In genomic region chr7:20412023-20412422, GRCh38 we compare ENCODE assay signal across 25 cellular contexts.
"Had no signal": no experiment of that assay in that cellular context is flagged by ENCODE, and none has a peak within 500 bp of the region (broad histone marks: within the 10 kb centered on the region; RNA-seq: fewer than 3 reads in every experiment).

No MANE protein-coding gene starts in this region.

- H3K4me3 ChIP-seq: coronary artery, gastroesophageal sphincter, right atrium auricular region, spleen, suprapubic skin, tibial artery, upper lobe of right lung had no signal

- H3K36me3 ChIP-seq: brain microvascular endothelial cell, gastroesophageal sphincter, right atrium auricular region, spleen, tibial artery, upper lobe of right lung had no signal

- ATAC-seq: effector memory CD8-positive, alpha-beta T cell; gastroesophageal sphincter; naive thymus-derived CD8-positive, alpha-beta T cell; upper lobe of right lung; WTC11 had no signal

- DNase-seq: activated CD4-positive, alpha-beta memory T cell treated with anti-CD3 and anti-CD28 coated beads, Interleukin-2, amount 10 ng/mL, durations not matched to agents 7 days and 5 days; activated CD4-positive, alpha-beta T cell treated with anti-CD3 and anti-CD28 coated beads for 1 hour; activated CD4-positive, alpha-beta T cell treated with anti-CD3 and anti-CD28 coated beads, Interleukin-2, amount 10 ng/mL, durations not matched to agents 7 days and 5 days; activated CD8-positive, alpha-beta memory T cell treated with anti-CD3 and anti-CD28 coated beads, Interleukin-2, amount 50 U/mL, for 48 hours; activated gamma-delta T cell; activated naive CD4-positive, alpha-beta T cell treated with anti-CD3 and anti-CD28 coated beads, Interleukin-2, amount 50 U/mL, for 16 hours; activated T-cell treated with anti-CD3 and anti-CD28 coated beads, Interleukin-2, amount 50 U/mL, for 24 hours; amniotic stem cell; brain microvascular endothelial cell; effector memory CD8-positive, alpha-beta T cell; head of caudate nucleus; hypothalamus; immature natural killer cell; kidney; naive thymus-derived CD8-positive, alpha-beta T cell; nucleus accumbens; spleen; stimulated activated naive CD4-positive, alpha-beta T cell; tibial artery; upper lobe of right lung had no signal

- H3K27ac ChIP-seq: brain microvascular endothelial cell, coronary artery, gastroesophageal sphincter, right atrium auricular region, spleen, suprapubic skin, tibial artery, upper lobe of right lung had no signal

- H3K27me3 ChIP-seq: brain microvascular endothelial cell, gastroesophageal sphincter, right atrium auricular region, suprapubic skin, tibial artery, upper lobe of right lung had no signal

- H3K9me3 ChIP-seq: gastroesophageal sphincter, right atrium auricular region, spleen, suprapubic skin, tibial artery, upper lobe of right lung had no signal
